8 cellular contexts compared by ENCODE assay signal in genomic region chr2:106519767-106520166, GRCh38. TPM values are rescaled to one million over a fixed set of nuclear protein-coding genes. Genes with fewer than 3 reads are reported as not detected.
"Had no signal": no experiment of that assay in that cellular context is flagged by ENCODE, and none has a peak within 500 bp of the region (broad histone marks: within the 10 kb centered on the region; RNA-seq: fewer than 3 reads in every experiment).

No MANE protein-coding gene starts in this region.

- DNase-seq: H9, HCEC 1CT had no signal

- H3K27ac Mint-ChIP-seq: GM23338, H9, IgD-negative memory B cell had no signal

- H3K4me3 ChIP-seq: GM23338 had no signal

- H3K4me1 Mint-ChIP-seq: GM23338, H9, IgD-negative memory B cell had no signal

- H3K4me2 ChIP-seq: GM23338 had no signal

- H3K27ac ChIP-seq: HL-60 had no signal

- H3K27me3 Mint-ChIP-seq: IgD-negative memory B cell had no signal

- ATAC-seq: GM23338, HepG2 had no signal

- H3K36me3 Mint-ChIP-seq: IgD-negative memory B cell had no signal

- H2AFZ ChIP-seq: GM23338 had no signal

- H3K4me3 Mint-ChIP-seq: GM23338, H9, IgD-negative memory B cell had no signal

RNA-seq across cellular contexts. Expression of gene CD8B2, which starts 32.6 kb away (rescaled TPM):
- total RNA-seq: GM23338, H1, H9, HepG2, HT1080 had no signal
